Comparison of ENCODE assay signal across 24 cellular contexts in the genomic region with DNA sequence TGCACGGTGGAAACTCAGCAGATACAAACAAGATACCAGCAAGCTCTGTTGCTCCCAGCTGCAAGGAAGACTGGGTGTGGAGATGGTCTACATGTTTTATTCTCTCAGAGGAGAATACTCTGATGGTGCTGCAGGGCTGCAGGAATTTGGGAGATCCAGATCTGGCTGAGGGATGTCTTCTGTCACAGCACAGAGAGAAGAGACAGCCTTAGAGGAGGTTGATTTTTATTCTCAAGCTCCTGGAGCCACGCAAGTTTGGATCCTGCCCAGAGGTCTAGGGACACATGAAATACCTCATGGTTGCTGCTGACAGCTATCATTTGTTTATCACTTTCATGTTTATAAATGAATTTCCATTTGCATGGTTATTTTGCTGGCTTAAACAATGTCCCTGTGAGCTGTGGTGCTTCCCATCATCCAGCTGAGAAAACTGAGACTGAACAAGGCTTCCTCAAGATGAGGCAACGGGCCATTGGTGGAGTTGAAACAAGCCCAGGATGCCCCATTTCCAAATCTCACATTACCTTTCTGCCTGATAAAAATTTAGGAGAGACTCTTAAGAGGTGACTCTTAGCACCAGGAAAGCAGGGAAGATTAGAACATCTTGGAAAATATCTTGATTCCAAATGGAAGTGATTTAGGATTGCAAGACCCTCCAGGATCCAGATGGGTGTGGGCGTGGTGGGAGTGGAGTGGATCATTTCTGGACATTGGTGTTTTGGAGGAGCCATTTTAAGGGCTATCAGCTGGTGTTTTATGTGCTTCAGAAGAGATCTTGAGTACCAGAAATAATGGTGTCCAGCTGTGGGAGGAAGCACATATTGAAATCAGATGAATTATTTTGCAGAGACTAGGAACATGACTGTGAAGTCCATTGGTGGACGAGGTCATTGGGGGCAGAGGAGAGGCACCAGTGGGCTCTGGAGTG. TPM values are rescaled to one million over a fixed set of nuclear protein-coding genes. Genes with fewer than 3 reads are reported as not detected.
DNase-seq lines count a peak whose midpoint lies in the region; ATAC-seq and TF ChIP-seq lines count a peak whose summit lies in the region.
"Had no signal": no experiment of that assay in that cellular context is flagged by ENCODE, and none has a peak within 500 bp of the region (broad histone marks: within the 10 kb centered on the region; RNA-seq: fewer than 3 reads in every experiment).

No MANE protein-coding gene starts in this region.

- peaks cover 0 to 40% (median 23%) of the 10 kb centered on the region in 9 donors for H3K4me1 ChIP-seq in heart right ventricle
- no peaks in the 10 kb centered on the region for H3K4me1 ChIP-seq in lower lobe of right lung
- H3K4me1 ChIP-seq: foreskin keratinocyte had no signal

- H3K36me3 ChIP-seq in heart right ventricle (peaks cover 0 to 14% (median 0%) of the 10 kb centered on the region in 9 donors), lower lobe of right lung (no peaks in the 10 kb centered on the region)
- H3K36me3 ChIP-seq: SJSA1 had no signal

- no peak for DNase-seq in activated naive CD4-positive, alpha-beta T cell treated with anti-CD3 and anti-CD28 coated beads, Interleukin-2, amount 10 ng/mL, durations not matched to agents 7 days and 5 days
- DNase-seq in heart right ventricle, result no peak
- no peak for DNase-seq in stimulated activated effector memory CD8-positive, alpha-beta T cell treated with anti-CD3 and anti-CD28 coated beads, Interleukin-12 subunit alpha, Interleukin-12 subunit beta, amount 100 ng/mL, for 72 hours (ENCODE audit: low spot score in 2 of 2)
- no peak for DNase-seq in lower lobe of right lung
- no peak for DNase-seq in AG20443 (ENCODE audit: low spot score)
- DNase-seq: activated CD4-positive, alpha-beta T cell treated with anti-CD3 and anti-CD28 coated beads, Interleukin-2, amount 10 ng/mL, durations not matched to agents 7 days and 5 days; EL; foreskin keratinocyte; hippocampal formation; NCI-H1105; NCI-H2081; NCI-H446; NK-92 treated with Interleukin-12 subunit alpha and Interleukin-12 subunit beta, amount 100 ng/mL, for 24 hours; stimulated activated CD4-positive, alpha-beta T cell treated with anti-CD3 and anti-CD28 coated beads, Interleukin-4, amount 100 ng/mL, for 24 hours; stimulated activated naive CD8-positive, alpha-beta T cell treated with anti-CD3 and anti-CD28 coated beads, Interleukin-15, amount 100 ng/mL, for 72 hours; T-helper 17 cell; upper lobe of left lung had no signal

- ATAC-seq in heart right ventricle (peak in 5 of 8 donors; percentile 28 to 60 (median 49)), lower lobe of right lung (no peak), HG03439 (IDR thresholded peaks at IDR 0.05; ENCODE audit: unreplicated experiment) (no peak)
- ATAC-seq in stimulated activated effector memory CD8-positive, alpha-beta T cell treated with anti-CD3 and anti-CD28 coated beads, Interleukin-12 subunit alpha, Interleukin-12 subunit beta, amount 100 ng/mL, for 72 hours, result no peak
- ATAC-seq: foreskin keratinocyte; stimulated activated naive CD8-positive, alpha-beta T cell treated with anti-CD3 and anti-CD28 coated beads, Interleukin-15, amount 100 ng/mL, for 72 hours; T-helper 17 cell had no signal

- H3K9me3 ChIP-seq in heart right ventricle (no peaks in the 10 kb centered on the region), lower lobe of right lung (no peaks in the 10 kb centered on the region)
- H3K9me3 ChIP-seq: SJSA1, upper lobe of left lung had no signal

- intact Hi-C loops in heart right ventricle (cut with DNase I) (no loop called here), lower lobe of right lung (cut with DNase I) (no loop called here)

- CTCF ChIA-PET in activated naive CD4-positive, alpha-beta T cell treated with anti-CD3 and anti-CD28 coated beads, Interleukin-2, amount 10 ng/mL, durations not matched to agents 7 days and 5 days (lab: Charles Lee), result no interaction called here

- H3K27ac ChIP-seq in angular gyrus (ENCODE audit: low read depth, low read length) (peak overlapping the region; percentile 49), heart right ventricle (peak overlapping the region in 9 of 10 donors; percentile 1 to 59 (median 36)), lower lobe of right lung (no peak overlapping the region)
- H3K27ac ChIP-seq: epithelial cell of prostate, HL-60, SJSA1 had no signal

- H3K9me3 Mint-ChIP-seq in activated naive CD4-positive, alpha-beta T cell treated with anti-CD3 and anti-CD28 coated beads, Interleukin-2, amount 50 U/mL, for 24 hours, result no peaks in the 10 kb centered on the region
- H3K9me3 Mint-ChIP-seq in activated naive CD4-positive, alpha-beta T cell treated with anti-CD3 and anti-CD28 coated beads, Interleukin-2, amount 10 ng/mL, durations not matched to agents 7 days and 5 days, result no peaks in the 10 kb centered on the region
- no peaks in the 10 kb centered on the region for H3K9me3 Mint-ChIP-seq in stimulated activated effector memory CD8-positive, alpha-beta T cell treated with anti-CD3 and anti-CD28 coated beads, Interleukin-12 subunit alpha, Interleukin-12 subunit beta, amount 100 ng/mL, for 72 hours
- H3K9me3 Mint-ChIP-seq: activated CD4-positive, alpha-beta T cell treated with anti-CD3 and anti-CD28 coated beads, Interleukin-2, amount 10 ng/mL, durations not matched to agents 7 days and 5 days; stimulated activated naive CD8-positive, alpha-beta T cell treated with anti-CD3 and anti-CD28 coated beads, Interleukin-15, amount 100 ng/mL, for 72 hours had no signal

- 67% methylated on average over 5 of the region's 5 CpGs for WGBS in heart right ventricle, 2 donors

- no peaks in the 10 kb centered on the region for H3K27me3 Mint-ChIP-seq in activated naive CD4-positive, alpha-beta T cell treated with anti-CD3 and anti-CD28 coated beads, Interleukin-2, amount 50 U/mL, for 24 hours
- no peaks in the 10 kb centered on the region for H3K27me3 Mint-ChIP-seq in activated naive CD4-positive, alpha-beta T cell treated with anti-CD3 and anti-CD28 coated beads, Interleukin-2, amount 10 ng/mL, durations not matched to agents 7 days and 5 days
- H3K27me3 Mint-ChIP-seq: activated CD4-positive, alpha-beta T cell treated with anti-CD3 and anti-CD28 coated beads, Interleukin-2, amount 10 ng/mL, durations not matched to agents 7 days and 5 days; B cell; stimulated activated naive CD8-positive, alpha-beta T cell treated with anti-CD3 and anti-CD28 coated beads, Interleukin-15, amount 100 ng/mL, for 72 hours; T-helper 17 cell had no signal

- H3K4me3 ChIP-seq in heart right ventricle (no peak overlapping the region), lower lobe of right lung (no peak overlapping the region)
- H3K4me3 ChIP-seq: SJSA1, upper lobe of left lung had no signal

- peaks cover 70% of the 10 kb centered on the region for H3K4me1 Mint-ChIP-seq in activated naive CD4-positive, alpha-beta T cell treated with anti-CD3 and anti-CD28 coated beads, Interleukin-2, amount 50 U/mL, for 24 hours
- peaks cover 37% of the 10 kb centered on the region for H3K4me1 Mint-ChIP-seq in activated naive CD4-positive, alpha-beta T cell treated with anti-CD3 and anti-CD28 coated beads, Interleukin-2, amount 10 ng/mL, durations not matched to agents 7 days and 5 days
- H3K4me1 Mint-ChIP-seq in stimulated activated effector memory CD8-positive, alpha-beta T cell treated with anti-CD3 and anti-CD28 coated beads, Interleukin-12 subunit alpha, Interleukin-12 subunit beta, amount 100 ng/mL, for 72 hours, result peaks cover 62% of the 10 kb centered on the region

- H3K27me3 ChIP-seq in heart right ventricle (no peaks in the 10 kb centered on the region), lower lobe of right lung (ENCODE audit: low read depth) (no peaks in the 10 kb centered on the region)
- H3K27me3 ChIP-seq: foreskin keratinocyte, SJSA1, upper lobe of left lung had no signal

- TF ChIP-seq CTCF in heart right ventricle (IDR thresholded peaks at IDR 0.05), result no peak
- no peak for TF ChIP-seq CTCF in lower lobe of right lung (IDR thresholded peaks at IDR 0.05)

- peak overlapping the region; percentile 57 for H3K27ac Mint-ChIP-seq in activated naive CD4-positive, alpha-beta T cell treated with anti-CD3 and anti-CD28 coated beads, Interleukin-2, amount 50 U/mL, for 24 hours
- H3K27ac Mint-ChIP-seq in activated naive CD4-positive, alpha-beta T cell treated with anti-CD3 and anti-CD28 coated beads, Interleukin-2, amount 10 ng/mL, durations not matched to agents 7 days and 5 days, result no peak overlapping the region
- peak overlapping the region; percentile 15 for H3K27ac Mint-ChIP-seq in stimulated activated effector memory CD8-positive, alpha-beta T cell treated with anti-CD3 and anti-CD28 coated beads, Interleukin-12 subunit alpha, Interleukin-12 subunit beta, amount 100 ng/mL, for 72 hours
- H3K27ac Mint-ChIP-seq: activated CD4-positive, alpha-beta T cell treated with anti-CD3 and anti-CD28 coated beads, Interleukin-2, amount 10 ng/mL, durations not matched to agents 7 days and 5 days; B cell; T-helper 17 cell had no signal

- H3K36me3 Mint-ChIP-seq in activated naive CD4-positive, alpha-beta T cell treated with anti-CD3 and anti-CD28 coated beads, Interleukin-2, amount 50 U/mL, for 24 hours, result peaks cover 22% of the 10 kb centered on the region
- H3K36me3 Mint-ChIP-seq in activated naive CD4-positive, alpha-beta T cell treated with anti-CD3 and anti-CD28 coated beads, Interleukin-2, amount 10 ng/mL, durations not matched to agents 7 days and 5 days, result peaks cover 48% of the 10 kb centered on the region
- H3K36me3 Mint-ChIP-seq in stimulated activated effector memory CD8-positive, alpha-beta T cell treated with anti-CD3 and anti-CD28 coated beads, Interleukin-12 subunit alpha, Interleukin-12 subunit beta, amount 100 ng/mL, for 72 hours, result peaks cover 28% of the 10 kb centered on the region

- H3K4me3 Mint-ChIP-seq in activated naive CD4-positive, alpha-beta T cell treated with anti-CD3 and anti-CD28 coated beads, Interleukin-2, amount 50 U/mL, for 24 hours, result no peak overlapping the region
- H3K4me3 Mint-ChIP-seq in activated naive CD4-positive, alpha-beta T cell treated with anti-CD3 and anti-CD28 coated beads, Interleukin-2, amount 10 ng/mL, durations not matched to agents 7 days and 5 days, result no peak overlapping the region
- no peak overlapping the region for H3K4me3 Mint-ChIP-seq in stimulated activated effector memory CD8-positive, alpha-beta T cell treated with anti-CD3 and anti-CD28 coated beads, Interleukin-12 subunit alpha, Interleukin-12 subunit beta, amount 100 ng/mL, for 72 hours
- H3K4me3 Mint-ChIP-seq: activated CD4-positive, alpha-beta T cell treated with anti-CD3 and anti-CD28 coated beads, Interleukin-2, amount 10 ng/mL, durations not matched to agents 7 days and 5 days; B cell; stimulated activated naive CD8-positive, alpha-beta T cell treated with anti-CD3 and anti-CD28 coated beads, Interleukin-15, amount 100 ng/mL, for 72 hours; T-helper 17 cell had no signal

RNA-seq across cellular contexts. Expression of gene RNF144A, which starts 31.1 kb away (rescaled TPM):
- total RNA-seq in heart right ventricle, result 10 to 100 TPM in 8 of 10 donors, 1 to 10 TPM in 2; 9.2 to 19.7 (median 11.9) TPM
- 1 to 10 TPM; 3.6 to 4.9 TPM for polyA plus RNA-seq in heart right ventricle
- total RNA-seq in lower lobe of right lung, result 13.9 TPM

Comparison
In these comparisons a context has a peak if more than half of its experiments do, and no peak if none do; other contexts are left out.
1. ATAC-seq: peak in heart right ventricle (5 of 8); none in stimulated activated effector memory CD8-positive, alpha-beta T cell treated with anti-CD3 and anti-CD28 coated beads, Interleukin-12 subunit alpha, Interleukin-12 subunit beta, amount 100 ng/mL, for 72 hours (single experiment), lower lobe of right lung (0 of 2) and HG03439 (single experiment).